15 cellular contexts compared by ENCODE assay signal in genomic region chr15:98909968-98910885, GRCh38.
DNase-seq lines count a peak whose midpoint lies in the region; ATAC-seq and TF ChIP-seq lines count a peak whose summit lies in the region.
"Had no signal": no experiment of that assay in that cellular context is flagged by ENCODE, and none has a peak within 500 bp of the region (broad histone marks: within the 10 kb centered on the region; RNA-seq: fewer than 3 reads in every experiment).

No MANE protein-coding gene starts in this region.

- H3K9ac ChIP-seq in endodermal cell (ENCODE audit: extremely low read depth, low read length, poor library complexity, severe bottlenecking) = no peak overlapping the region

- intact Hi-C loops in right cardiac atrium (cut with DNase I) = no loop called here
- intact Hi-C loops in ovary (cut with DNase I) = no loop called here

- peak overlapping the region; percentile 16 for H3K27ac Mint-ChIP-seq in activated naive CD8-positive, alpha-beta T cell
- no peak overlapping the region for H3K27ac Mint-ChIP-seq in activated naive CD8-positive, alpha-beta T cell treated with anti-CD3 and anti-CD28 coated beads for 36 hours
- peak overlapping the region; percentile 15 for H3K27ac Mint-ChIP-seq in endodermal cell
- H3K27ac Mint-ChIP-seq: IgD-negative memory B cell had no signal

- H3K4me3 ChIP-seq in endodermal cell (ENCODE audit: low read length) (no peak overlapping the region), right cardiac atrium (ENCODE audit: low read length) (no peak overlapping the region), ovary (no peak overlapping the region)

- H3K36me3 Mint-ChIP-seq in activated naive CD8-positive, alpha-beta T cell = peaks cover 7% of the 10 kb centered on the region
- peaks cover 6% of the 10 kb centered on the region for H3K36me3 Mint-ChIP-seq in activated naive CD8-positive, alpha-beta T cell treated with anti-CD3 and anti-CD28 coated beads for 36 hours
- H3K36me3 Mint-ChIP-seq in endodermal cell (ENCODE audit: low read depth) = peaks cover 60% of the 10 kb centered on the region

- TF ChIP-seq CTCF in endodermal cell (conservative IDR thresholded peaks at IDR 0.05) = no peak
- no peak for TF ChIP-seq CTCF in ovary (IDR thresholded peaks at IDR 0.05)

- no peak overlapping the region for H3K4me3 Mint-ChIP-seq in activated naive CD8-positive, alpha-beta T cell
- no peak overlapping the region for H3K4me3 Mint-ChIP-seq in activated naive CD8-positive, alpha-beta T cell treated with anti-CD3 and anti-CD28 coated beads for 36 hours
- H3K4me3 Mint-ChIP-seq in endodermal cell = no peak overlapping the region
- H3K4me3 Mint-ChIP-seq: IgD-negative memory B cell had no signal

- H3K36me3 ChIP-seq in endodermal cell (ENCODE audit: control insufficient read depth, insufficient read depth, low read length) = peaks cover 78% of the 10 kb centered on the region
- no peaks in the 10 kb centered on the region for H3K36me3 ChIP-seq in ovary

- 93 to 98% methylated on average over 15 to 21 of the region's 21 CpGs for WGBS in endodermal cell (ENCODE audit: insufficient coverage in 1 of 2, insufficient read length in 1 of 2), 2 experiments
- WGBS in right cardiac atrium = 73% methylated on average over 21 of the region's 21 CpGs
- 90 to 92% (median 91%) methylated on average over 21 of the region's 21 CpGs for WGBS in ovary, 3 donors

- peak; percentile 32 to 74 for ATAC-seq in right cardiac atrium

- no peak for TF ChIP-seq POLR2A in ovary (IDR thresholded peaks at IDR 0.05)

- H3K4me1 Mint-ChIP-seq in activated naive CD8-positive, alpha-beta T cell (ENCODE audit: low read depth) = no peaks in the 10 kb centered on the region
- H3K4me1 Mint-ChIP-seq in activated naive CD8-positive, alpha-beta T cell treated with anti-CD3 and anti-CD28 coated beads for 36 hours = peaks cover 4% of the 10 kb centered on the region
- H3K4me1 Mint-ChIP-seq in endodermal cell = peaks cover 20% of the 10 kb centered on the region

- no peaks in the 10 kb centered on the region for H3K9me3 Mint-ChIP-seq in activated naive CD8-positive, alpha-beta T cell (ENCODE audit: low read depth)
- no peaks in the 10 kb centered on the region for H3K9me3 Mint-ChIP-seq in activated naive CD8-positive, alpha-beta T cell treated with anti-CD3 and anti-CD28 coated beads for 36 hours
- no peaks in the 10 kb centered on the region for H3K9me3 Mint-ChIP-seq in endodermal cell
- H3K9me3 Mint-ChIP-seq: IgD-negative memory B cell had no signal

- H3K27ac ChIP-seq in endodermal cell (ENCODE audit: low read depth, low read length) (no peak overlapping the region), right cardiac atrium (ENCODE audit: low read length) (peak overlapping the region; percentile 81), ovary (no peak overlapping the region)

- TF ChIP-seq EP300 in ovary (IDR thresholded peaks at IDR 0.05) = no peak

- no peaks in the 10 kb centered on the region for H3K27me3 ChIP-seq in endodermal cell (ENCODE audit: control insufficient read depth, insufficient read depth, low read length, poor library complexity, severe bottlenecking)
- H3K27me3 ChIP-seq in right cardiac atrium (ENCODE audit: control insufficient read depth, insufficient read depth) = no peaks in the 10 kb centered on the region
- no peaks in the 10 kb centered on the region for H3K27me3 ChIP-seq in ovary

- H3K4me1 ChIP-seq in endodermal cell (ENCODE audit: control insufficient read depth, insufficient read depth, low read length) = peaks cover 16% of the 10 kb centered on the region
- peaks cover 14% of the 10 kb centered on the region for H3K4me1 ChIP-seq in right cardiac atrium (ENCODE audit: control insufficient read depth, insufficient read depth, low read length)
- no peaks in the 10 kb centered on the region for H3K4me1 ChIP-seq in ovary (ENCODE audit: insufficient read depth)

- DNase-seq in activated naive CD8-positive, alpha-beta T cell treated with anti-CD3 and anti-CD28 coated beads for 36 hours = no peak
- DNase-seq in endodermal cell (no peak), right cardiac atrium (peak in 1 of 3 donors; percentile 63), GF-D8 (lab: John Stamatoyannopoulos, UW) (no peak), activated gamma-delta T cell treated with Interleukin-2 at 50 U/mL for 16 hours (no peak), ovary (no peak)
- DNase-seq in activated T-cell treated with anti-CD3 and anti-CD28 coated beads, Interleukin-2, amount 50 U/mL, for 48 hours = no peak
- DNase-seq: C1 segment of cervical spinal cord, DMS153, NCI-H146, NCI-H2081 treated with DMSO at 0.1 percent for 48 hours, NCI-H226, NCI-H526 treated with DMSO at 0.1 percent for 48 hours had no signal

- H3K27me3 Mint-ChIP-seq in activated naive CD8-positive, alpha-beta T cell = no peaks in the 10 kb centered on the region
- no peaks in the 10 kb centered on the region for H3K27me3 Mint-ChIP-seq in activated naive CD8-positive, alpha-beta T cell treated with anti-CD3 and anti-CD28 coated beads for 36 hours
- no peaks in the 10 kb centered on the region for H3K27me3 Mint-ChIP-seq in endodermal cell (ENCODE audit: insufficient read depth)
- H3K27me3 Mint-ChIP-seq: IgD-negative memory B cell had no signal

- H3K9me3 ChIP-seq in endodermal cell (ENCODE audit: control insufficient read depth, low read length) (no peaks in the 10 kb centered on the region), right cardiac atrium (ENCODE audit: control insufficient read depth, low read length) (no peaks in the 10 kb centered on the region), ovary (no peaks in the 10 kb centered on the region)
